ENCODE assay signal across 1 cellular context in the genomic region with DNA sequence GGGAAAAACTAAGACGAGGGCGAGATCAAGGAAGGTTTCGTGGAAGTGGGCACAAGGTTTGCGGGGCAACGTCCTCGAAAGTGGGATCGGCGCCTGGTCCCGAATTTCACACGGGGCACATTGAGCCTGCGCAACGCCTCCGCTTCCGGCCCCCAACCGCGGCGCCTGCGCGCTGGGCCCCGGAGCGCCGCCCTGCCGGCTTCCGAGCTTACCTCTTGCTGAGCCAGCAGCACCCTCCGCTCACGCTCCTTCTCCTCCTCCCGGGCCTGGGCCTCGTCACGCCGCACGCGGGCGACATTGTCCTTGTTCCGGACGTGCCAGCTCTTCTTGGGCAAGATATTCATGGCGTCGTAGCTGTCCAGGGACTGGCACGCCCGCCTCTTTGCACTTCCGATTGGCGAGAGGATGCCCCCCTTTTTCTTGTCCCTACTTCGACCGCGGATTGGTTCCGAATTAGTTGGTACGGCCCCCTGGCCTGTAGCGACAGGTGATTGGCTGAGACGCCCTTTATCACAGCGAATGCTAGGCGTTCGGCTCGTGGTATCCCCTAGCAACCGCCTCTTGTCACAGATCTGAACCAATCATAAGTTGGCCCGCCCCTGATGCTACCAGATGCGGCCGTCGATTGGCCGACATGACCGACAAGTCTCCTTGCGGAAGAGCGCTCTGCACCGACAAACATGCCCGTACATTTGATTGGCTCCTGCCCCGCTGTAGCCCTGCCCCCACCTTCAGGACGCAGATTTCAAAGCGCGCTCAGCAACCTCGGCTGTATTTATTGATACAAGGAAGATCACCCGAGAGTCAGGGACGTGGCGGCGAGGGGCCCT.
TF ChIP-seq lines count a peak whose summit lies in the region.

Gene LENG1 (minus strand): TSS at position 370 of the 830 bp plus-strand sequence. CDS start 26 bp downstream, at position 344.

TF ChIP-seq in K562, 482 proteins besides CTCF, POLR2A, EP300 and RAD21 (continued from another document and continues in another):
- TF ChIP-seq, protein P1, sequence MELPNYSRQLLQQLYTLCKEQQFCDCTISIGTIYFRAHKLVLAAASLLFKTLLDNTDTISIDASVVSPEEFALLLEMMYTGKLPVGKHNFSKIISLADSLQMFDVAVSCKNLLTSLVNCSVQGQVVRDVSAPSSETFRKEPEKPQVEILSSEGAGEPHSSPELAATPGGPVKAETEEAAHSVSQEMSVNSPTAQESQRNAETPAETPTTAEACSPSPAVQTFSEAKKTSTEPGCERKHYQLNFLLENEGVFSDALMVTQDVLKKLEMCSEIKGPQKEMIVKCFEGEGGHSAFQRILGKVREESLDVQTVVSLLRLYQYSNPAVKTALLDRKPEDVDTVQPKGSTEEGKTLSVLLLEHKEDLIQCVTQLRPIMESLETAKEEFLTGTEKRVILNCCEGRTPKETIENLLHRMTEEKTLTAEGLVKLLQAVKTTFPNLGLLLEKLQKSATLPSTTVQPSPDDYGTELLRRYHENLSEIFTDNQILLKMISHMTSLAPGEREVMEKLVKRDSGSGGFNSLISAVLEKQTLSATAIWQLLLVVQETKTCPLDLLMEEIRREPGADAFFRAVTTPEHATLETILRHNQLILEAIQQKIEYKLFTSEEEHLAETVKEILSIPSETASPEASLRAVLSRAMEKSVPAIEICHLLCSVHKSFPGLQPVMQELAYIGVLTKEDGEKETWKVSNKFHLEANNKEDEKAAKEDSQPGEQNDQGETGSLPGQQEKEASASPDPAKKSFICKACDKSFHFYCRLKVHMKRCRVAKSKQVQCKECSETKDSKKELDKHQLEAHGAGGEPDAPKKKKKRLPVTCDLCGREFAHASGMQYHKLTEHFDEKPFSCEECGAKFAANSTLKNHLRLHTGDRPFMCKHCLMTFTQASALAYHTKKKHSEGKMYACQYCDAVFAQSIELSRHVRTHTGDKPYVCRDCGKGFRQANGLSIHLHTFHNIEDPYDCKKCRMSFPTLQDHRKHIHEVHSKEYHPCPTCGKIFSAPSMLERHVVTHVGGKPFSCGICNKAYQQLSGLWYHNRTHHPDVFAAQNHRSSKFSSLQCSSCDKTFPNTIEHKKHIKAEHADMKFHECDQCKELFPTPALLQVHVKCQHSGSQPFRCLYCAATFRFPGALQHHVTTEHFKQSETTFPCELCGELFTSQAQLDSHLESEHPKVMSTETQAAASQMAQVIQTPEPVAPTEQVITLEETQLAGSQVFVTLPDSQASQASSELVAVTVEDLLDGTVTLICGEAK (IDR thresholded peaks at IDR 0.05): peak; percentile 86
- TF ChIP-seq, protein P1 (CRISPR knock-in tag; IDR thresholded peaks at IDR 0.05): no peak; the same call in 1 of the 2 replicates
- TF ChIP-seq SMARCA5 (IDR thresholded peaks at IDR 0.05) (0 out of 2 replicates have a peak, but pooled peaks have one; percentile 9), ZBTB2 (IDR thresholded peaks at IDR 0.05) (peak; percentile 71; the same call in 1 of the 2 replicates), PHF8 (IDR thresholded peaks at IDR 0.05; ENCODE audit: borderline replicate concordance, low read length) (peak; percentile 95), RBM34 (IDR thresholded peaks at IDR 0.05; ENCODE audit: borderline replicate concordance, insufficient read depth, low read length) (no peak), MECOM (CRISPR knock-in tag; IDR thresholded peaks at IDR 0.05) (0 out of 2 replicates have a peak, but pooled peaks have one; percentile 19), ZC3H11A (IDR thresholded peaks at IDR 0.05; ENCODE audit: low read depth, low read length) (no peak), SIRT6 (IDR thresholded peaks at IDR 0.05; ENCODE audit: low read depth, low read length) (no peak), ARID3B (CRISPR knock-in tag; IDR thresholded peaks at IDR 0.05; ENCODE audit: borderline replicate concordance) (no peak), FOXK1 (CRISPR knock-in tag; IDR thresholded peaks at IDR 0.05; ENCODE audit: borderline replicate concordance) (peak; percentile 95), PHF21A (IDR thresholded peaks at IDR 0.05; ENCODE audit: borderline replicate concordance, low read depth) (0 out of 2 replicates have a peak, but pooled peaks have one; percentile 52), TAF15 (IDR thresholded peaks at IDR 0.05; ENCODE audit: low read depth, low read length) (no peak), ZBTB7A (IDR thresholded peaks at IDR 0.05; ENCODE audit: borderline replicate concordance, control insufficient read depth, low read depth, low read length) (no peak), BCL6 (CRISPR knock-in tag; IDR thresholded peaks at IDR 0.05) (no peak), THRAP3 (IDR thresholded peaks at IDR 0.05; ENCODE audit: borderline replicate concordance) (no peak)
- TF ChIP-seq, protein P2, sequence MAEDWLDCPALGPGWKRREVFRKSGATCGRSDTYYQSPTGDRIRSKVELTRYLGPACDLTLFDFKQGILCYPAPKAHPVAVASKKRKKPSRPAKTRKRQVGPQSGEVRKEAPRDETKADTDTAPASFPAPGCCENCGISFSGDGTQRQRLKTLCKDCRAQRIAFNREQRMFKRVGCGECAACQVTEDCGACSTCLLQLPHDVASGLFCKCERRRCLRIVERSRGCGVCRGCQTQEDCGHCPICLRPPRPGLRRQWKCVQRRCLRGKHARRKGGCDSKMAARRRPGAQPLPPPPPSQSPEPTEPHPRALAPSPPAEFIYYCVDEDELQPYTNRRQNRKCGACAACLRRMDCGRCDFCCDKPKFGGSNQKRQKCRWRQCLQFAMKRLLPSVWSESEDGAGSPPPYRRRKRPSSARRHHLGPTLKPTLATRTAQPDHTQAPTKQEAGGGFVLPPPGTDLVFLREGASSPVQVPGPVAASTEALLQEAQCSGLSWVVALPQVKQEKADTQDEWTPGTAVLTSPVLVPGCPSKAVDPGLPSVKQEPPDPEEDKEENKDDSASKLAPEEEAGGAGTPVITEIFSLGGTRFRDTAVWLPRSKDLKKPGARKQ (CRISPR knock-in tag; IDR thresholded peaks at IDR 0.05): no peak
- TF ChIP-seq, protein P3, sequence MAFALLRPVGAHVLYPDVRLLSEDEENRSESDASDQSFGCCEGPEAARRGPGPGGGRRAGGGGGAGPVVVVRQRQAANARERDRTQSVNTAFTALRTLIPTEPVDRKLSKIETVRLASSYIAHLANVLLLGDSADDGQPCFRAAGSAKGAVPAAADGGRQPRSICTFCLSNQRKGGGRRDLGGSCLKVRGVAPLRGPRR (CRISPR knock-in tag; IDR thresholded peaks at IDR 0.05): no peak
- TF ChIP-seq, protein P4, sequence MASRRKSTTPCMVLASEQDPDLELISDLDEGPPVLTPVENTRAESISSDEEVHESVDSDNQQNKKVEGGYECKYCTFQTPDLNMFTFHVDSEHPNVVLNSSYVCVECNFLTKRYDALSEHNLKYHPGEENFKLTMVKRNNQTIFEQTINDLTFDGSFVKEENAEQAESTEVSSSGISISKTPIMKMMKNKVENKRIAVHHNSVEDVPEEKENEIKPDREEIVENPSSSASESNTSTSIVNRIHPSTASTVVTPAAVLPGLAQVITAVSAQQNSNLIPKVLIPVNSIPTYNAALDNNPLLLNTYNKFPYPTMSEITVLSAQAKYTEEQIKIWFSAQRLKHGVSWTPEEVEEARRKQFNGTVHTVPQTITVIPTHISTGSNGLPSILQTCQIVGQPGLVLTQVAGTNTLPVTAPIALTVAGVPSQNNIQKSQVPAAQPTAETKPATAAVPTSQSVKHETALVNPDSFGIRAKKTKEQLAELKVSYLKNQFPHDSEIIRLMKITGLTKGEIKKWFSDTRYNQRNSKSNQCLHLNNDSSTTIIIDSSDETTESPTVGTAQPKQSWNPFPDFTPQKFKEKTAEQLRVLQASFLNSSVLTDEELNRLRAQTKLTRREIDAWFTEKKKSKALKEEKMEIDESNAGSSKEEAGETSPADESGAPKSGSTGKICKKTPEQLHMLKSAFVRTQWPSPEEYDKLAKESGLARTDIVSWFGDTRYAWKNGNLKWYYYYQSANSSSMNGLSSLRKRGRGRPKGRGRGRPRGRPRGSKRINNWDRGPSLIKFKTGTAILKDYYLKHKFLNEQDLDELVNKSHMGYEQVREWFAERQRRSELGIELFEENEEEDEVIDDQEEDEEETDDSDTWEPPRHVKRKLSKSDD (conservative IDR thresholded peaks at IDR 0.05; ENCODE audit: low read length): no peak
- TF ChIP-seq, protein P5, sequence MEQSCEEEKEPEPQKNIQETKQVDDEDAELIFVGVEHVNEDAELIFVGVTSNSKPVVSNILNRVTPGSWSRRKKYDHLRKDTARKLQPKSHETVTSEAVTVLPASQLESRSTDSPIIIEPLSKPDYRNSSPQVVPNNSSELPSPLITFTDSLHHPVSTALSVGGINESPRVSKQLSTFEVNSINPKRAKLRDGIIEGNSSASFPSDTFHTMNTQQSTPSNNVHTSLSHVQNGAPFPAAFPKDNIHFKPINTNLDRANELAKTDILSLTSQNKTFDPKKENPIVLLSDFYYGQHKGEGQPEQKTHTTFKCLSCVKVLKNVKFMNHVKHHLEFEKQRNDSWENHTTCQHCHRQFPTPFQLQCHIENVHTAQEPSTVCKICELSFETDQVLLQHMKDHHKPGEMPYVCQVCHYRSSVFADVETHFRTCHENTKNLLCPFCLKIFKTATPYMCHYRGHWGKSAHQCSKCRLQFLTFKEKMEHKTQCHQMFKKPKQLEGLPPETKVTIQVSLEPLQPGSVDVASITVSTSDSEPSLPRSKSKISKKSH (CRISPR knock-in tag; IDR thresholded peaks at IDR 0.05): no peak
- TF ChIP-seq, protein P6, sequence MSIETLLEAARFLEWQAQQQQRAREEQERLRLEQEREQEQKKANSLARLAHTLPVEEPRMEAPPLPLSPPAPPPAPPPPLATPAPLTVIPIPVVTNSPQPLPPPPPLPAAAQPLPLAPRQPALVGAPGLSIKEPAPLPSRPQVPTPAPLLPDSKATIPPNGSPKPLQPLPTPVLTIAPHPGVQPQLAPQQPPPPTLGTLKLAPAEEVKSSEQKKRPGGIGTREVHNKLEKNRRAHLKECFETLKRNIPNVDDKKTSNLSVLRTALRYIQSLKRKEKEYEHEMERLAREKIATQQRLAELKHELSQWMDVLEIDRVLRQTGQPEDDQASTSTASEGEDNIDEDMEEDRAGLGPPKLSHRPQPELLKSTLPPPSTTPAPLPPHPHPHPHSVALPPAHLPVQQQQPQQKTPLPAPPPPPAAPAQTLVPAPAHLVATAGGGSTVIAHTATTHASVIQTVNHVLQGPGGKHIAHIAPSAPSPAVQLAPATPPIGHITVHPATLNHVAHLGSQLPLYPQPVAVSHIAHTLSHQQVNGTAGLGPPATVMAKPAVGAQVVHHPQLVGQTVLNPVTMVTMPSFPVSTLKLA (conservative IDR thresholded peaks at IDR 0.05): peak; percentile 71 to 92
- TF ChIP-seq, protein P7, sequence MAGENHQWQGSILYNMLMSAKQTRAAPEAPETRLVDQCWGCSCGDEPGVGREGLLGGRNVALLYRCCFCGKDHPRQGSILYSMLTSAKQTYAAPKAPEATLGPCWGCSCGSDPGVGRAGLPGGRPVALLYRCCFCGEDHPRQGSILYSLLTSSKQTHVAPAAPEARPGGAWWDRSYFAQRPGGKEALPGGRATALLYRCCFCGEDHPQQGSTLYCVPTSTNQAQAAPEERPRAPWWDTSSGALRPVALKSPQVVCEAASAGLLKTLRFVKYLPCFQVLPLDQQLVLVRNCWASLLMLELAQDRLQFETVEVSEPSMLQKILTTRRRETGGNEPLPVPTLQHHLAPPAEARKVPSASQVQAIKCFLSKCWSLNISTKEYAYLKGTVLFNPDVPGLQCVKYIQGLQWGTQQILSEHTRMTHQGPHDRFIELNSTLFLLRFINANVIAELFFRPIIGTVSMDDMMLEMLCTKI (IDR thresholded peaks at IDR 0.05; ENCODE audit: partially characterized antibody): no peak
